Comparison of ENCODE assay signal across 18 cellular contexts in genomic region chr1:175095978-175096611, GRCh38. TPM values are rescaled to one million over a fixed set of nuclear protein-coding genes. Genes with fewer than 3 reads are reported as not detected.
"Had no signal": no experiment of that assay in that cellular context is flagged by ENCODE, and none has a peak within 500 bp of the region (broad histone marks: within the 10 kb centered on the region; RNA-seq: fewer than 3 reads in every experiment).

No MANE protein-coding gene starts in this region.

- H3K27ac ChIP-seq: breast epithelium, left lung, skin epidermis, tibial nerve, WERI-Rb-1 had no signal

- H3K4me1 ChIP-seq: breast epithelium, left lung, tibial nerve had no signal

- H3K36me3 ChIP-seq: breast epithelium, left lung, tibial nerve, WERI-Rb-1 had no signal

- H3K4me1 Mint-ChIP-seq: activated CD4-positive, alpha-beta memory T cell treated with anti-CD3 and anti-CD28 coated beads, Interleukin-2, amount 10 ng/mL, durations not matched to agents 7 days and 5 days; activated CD4-positive, alpha-beta T cell treated with anti-CD3 and anti-CD28 coated beads for 36 hours; memory B cell; stimulated activated effector memory CD8-positive, alpha-beta T cell treated with anti-CD3 and anti-CD28 coated beads, Interleukin-12 subunit alpha, Interleukin-12 subunit beta, amount 100 ng/mL, for 72 hours had no signal

- ATAC-seq: activated CD4-positive, alpha-beta T cell treated with anti-CD3 and anti-CD28 coated beads for 36 hours; activated T-cell treated with anti-CD3 and anti-CD28 coated beads, Interleukin-2, amount 50 U/mL, for 72 hours; left lung; stimulated activated effector memory CD8-positive, alpha-beta T cell treated with anti-CD3 and anti-CD28 coated beads, Interleukin-12 subunit alpha, Interleukin-12 subunit beta, amount 100 ng/mL, for 72 hours had no signal

- H3K27me3 ChIP-seq: breast epithelium, left lung, tibial nerve had no signal

- DNase-seq: activated CD4-positive, alpha-beta memory T cell treated with anti-CD3 and anti-CD28 coated beads, Interleukin-2, amount 10 ng/mL, durations not matched to agents 7 days and 5 days; activated CD4-positive, alpha-beta T cell treated with anti-CD3 and anti-CD28 coated beads for 36 hours; activated CD8-positive, alpha-beta memory T cell treated with anti-CD3 and anti-CD28 coated beads, Interleukin-2, amount 50 U/mL, for 4 hours; activated naive CD4-positive, alpha-beta T cell; activated T-cell treated with anti-CD3 and anti-CD28 coated beads, Interleukin-2, amount 50 U/mL, for 72 hours; aorta; hypothalamus; left lung; retina; T-helper 1 cell; WERI-Rb-1 had no signal

- H3K36me3 Mint-ChIP-seq: memory B cell; stimulated activated effector memory CD8-positive, alpha-beta T cell treated with anti-CD3 and anti-CD28 coated beads, Interleukin-12 subunit alpha, Interleukin-12 subunit beta, amount 100 ng/mL, for 72 hours had no signal

- H3K9me3 Mint-ChIP-seq: activated CD4-positive, alpha-beta memory T cell treated with anti-CD3 and anti-CD28 coated beads, Interleukin-2, amount 10 ng/mL, durations not matched to agents 7 days and 5 days; activated T-cell treated with anti-CD3 and anti-CD28 coated beads, Interleukin-2, amount 50 U/mL, for 72 hours; memory B cell; stimulated activated effector memory CD8-positive, alpha-beta T cell treated with anti-CD3 and anti-CD28 coated beads, Interleukin-12 subunit alpha, Interleukin-12 subunit beta, amount 100 ng/mL, for 72 hours had no signal

- H3K27ac Mint-ChIP-seq: activated CD4-positive, alpha-beta memory T cell treated with anti-CD3 and anti-CD28 coated beads, Interleukin-2, amount 10 ng/mL, durations not matched to agents 7 days and 5 days; activated CD4-positive, alpha-beta T cell treated with anti-CD3 and anti-CD28 coated beads for 36 hours; activated T-cell treated with anti-CD3 and anti-CD28 coated beads, Interleukin-2, amount 50 U/mL, for 72 hours; memory B cell; stimulated activated effector memory CD8-positive, alpha-beta T cell treated with anti-CD3 and anti-CD28 coated beads, Interleukin-12 subunit alpha, Interleukin-12 subunit beta, amount 100 ng/mL, for 72 hours had no signal

- H3K4me3 Mint-ChIP-seq: activated CD4-positive, alpha-beta memory T cell treated with anti-CD3 and anti-CD28 coated beads, Interleukin-2, amount 10 ng/mL, durations not matched to agents 7 days and 5 days; activated CD4-positive, alpha-beta T cell treated with anti-CD3 and anti-CD28 coated beads for 36 hours; activated T-cell treated with anti-CD3 and anti-CD28 coated beads, Interleukin-2, amount 50 U/mL, for 72 hours; memory B cell; stimulated activated effector memory CD8-positive, alpha-beta T cell treated with anti-CD3 and anti-CD28 coated beads, Interleukin-12 subunit alpha, Interleukin-12 subunit beta, amount 100 ng/mL, for 72 hours had no signal

- H3K9me3 ChIP-seq: breast epithelium, left lung, tibial nerve had no signal

- H3K27me3 Mint-ChIP-seq: activated CD4-positive, alpha-beta memory T cell treated with anti-CD3 and anti-CD28 coated beads, Interleukin-2, amount 10 ng/mL, durations not matched to agents 7 days and 5 days; activated CD4-positive, alpha-beta T cell treated with anti-CD3 and anti-CD28 coated beads for 36 hours had no signal

- H3K4me3 ChIP-seq: breast epithelium, left lung, skin epidermis, tibial nerve had no signal

RNA-seq across cellular contexts. Expression of gene TNN, which starts 28.5 kb away (rescaled TPM):
- total RNA-seq: activated CD4-positive, alpha-beta memory T cell treated with anti-CD3 and anti-CD28 coated beads, Interleukin-2, amount 10 ng/mL, durations not matched to agents 7 days and 5 days; activated T-cell treated with anti-CD3 and anti-CD28 coated beads, Interleukin-2, amount 50 U/mL, for 72 hours; osteocyte had no signal
- polyA plus RNA-seq: neural cell had no signal
